In genomic region chr11:8911040-8911823, GRCh38 we compare ENCODE assay signal across 8 cellular contexts. TPM values are rescaled to one million over a fixed set of nuclear protein-coding genes. Genes with fewer than 3 reads are reported as not detected.
DNase-seq lines count a peak whose midpoint lies in the region; ATAC-seq, FAIRE-seq and TF ChIP-seq lines count a peak whose summit lies in the region.

Gene AKIP1 (plus strand): TSS chr11:8911189. CDS start chr11:8911450, 261 bp downstream.

- peak within 1 kb of the TSS; percentile 73 for H3K4me2 ChIP-seq in OCI-LY3 (ENCODE audit: low read length)
- H3K4me2 ChIP-seq in endothelial cell of umbilical vein (ENCODE audit: insufficient read depth, low read length), result peak within 1 kb of the TSS; percentile 88

- POLR2A ChIA-PET in endothelial cell of umbilical vein (lab: Charles Lee), result interaction anchor here (0.6 to 0.9 kb wide), 2 partner anchors 77 to 229 kb away, joined by 9 read pairs; partner anchors contain the start of genes RPL27A and TRIM66

- CTCF ChIA-PET in endothelial cell of umbilical vein (lab: Charles Lee), result interaction anchor here (0.6 to 2.8 kb wide), 7 partner anchors 24 to 595 kb away, joined by 3 to 16 read pairs (median 4); no protein-coding TSS in a partner anchor

- H3K36me3 ChIP-seq in OCI-LY3 (replicated peaks; ENCODE audit: low read depth, low read length) (peaks cover 4% of the 10 kb centered on the region), endothelial cell of umbilical vein (ENCODE audit: control insufficient read depth in 2 of 2, extremely low read depth in 1 of 2, insufficient read depth in 2 of 2, low read length in 2 of 2) (no peaks in the 10 kb centered on the region)

- peak; percentile 92 for FAIRE-seq in endothelial cell of umbilical vein (lab: Jason Lieb, UNC)

- H3K27me3 ChIP-seq in OCI-LY3 (ENCODE audit: low read depth, low read length) (0 out of 2 replicates have a peak, but pooled peaks cover 5% of the 10 kb centered on the region), endothelial cell of umbilical vein (ENCODE audit: control insufficient read depth in 2 of 2, insufficient read depth in 2 of 2, low read length in 2 of 2) (no peaks in the 10 kb centered on the region)

- H3K9ac ChIP-seq in OCI-LY3 (ENCODE audit: low read length) (peak within 1 kb of the TSS; percentile 95), endothelial cell of umbilical vein (replicated peaks; ENCODE audit: extremely low read depth, insufficient read depth, low read length) (peak within 1 kb of the TSS; percentile 86)

- H3K27ac ChIP-seq in OCI-LY3 (ENCODE audit: low read length), result peak within 1 kb of the TSS; percentile 37
- H3K27ac ChIP-seq in endothelial cell of umbilical vein (ENCODE audit: insufficient read depth, low read depth, low read length), result peak within 1 kb of the TSS; percentile 63

- TSS peak; percentile 29 for BruUV-seq in endothelial cell of umbilical vein (replicated peaks; lab: Mats Ljungman, UMichigan)

- peak; percentile 90 for DNase-seq in Caki2 (ENCODE audit: low read depth)
- peak; percentile 79 for DNase-seq in HuH-7.5 (ENCODE audit: low spot score)
- DNase-seq in activated T-cell treated with anti-CD3 and anti-CD28 coated beads for 1 hour (ENCODE audit: low read depth), result peak; percentile 65
- peak; percentile 98 for DNase-seq in endothelial cell of umbilical vein (ENCODE audit: low read depth, low spot score)
- DNase-seq in midbrain (lab: John Stamatoyannopoulos, UW), result peak; percentile 97
- peak; percentile 89 for DNase-seq in stimulated activated CD8-positive, alpha-beta memory T cell treated with anti-CD3 and anti-CD28 coated beads, Interleukin-15, amount 100 ng/mL, for 48 hours (ENCODE audit: low read depth in 2 of 2)

- TF ChIP-seq POLR2A in endothelial cell of umbilical vein (IDR thresholded peaks at IDR 0.05; ENCODE audit: low read depth, low read length), result peak; percentile 42

- H4K20me1 ChIP-seq in OCI-LY3 (ENCODE audit: insufficient read depth, low read length) (no peaks in the 10 kb centered on the region), endothelial cell of umbilical vein (replicated peaks; ENCODE audit: control insufficient read depth, extremely low read depth, insufficient read depth, low read length) (no peaks in the 10 kb centered on the region)

- peaks cover 22% of the 10 kb centered on the region for H3K4me1 ChIP-seq in OCI-LY3 (ENCODE audit: low read length)
- H3K4me1 ChIP-seq in endothelial cell of umbilical vein (ENCODE audit: control insufficient read depth, extremely low read depth, insufficient read depth, low read length), result peaks cover 31% of the 10 kb centered on the region

- H3K9me3 ChIP-seq in OCI-LY3 (ENCODE audit: insufficient read depth, low read length) (no peaks in the 10 kb centered on the region), endothelial cell of umbilical vein (replicated peaks; ENCODE audit: control insufficient read depth, insufficient read depth, low read length) (no peaks in the 10 kb centered on the region)

- peak; percentile 81 for ATAC-seq in GM21423 (IDR thresholded peaks at IDR 0.05; ENCODE audit: unreplicated experiment)

- TF ChIP-seq CTCF in OCI-LY3 (IDR thresholded peaks at IDR 0.05; ENCODE audit: low read depth, low read length) (no peak), endothelial cell of umbilical vein (IDR thresholded peaks at IDR 0.05; ENCODE audit: extremely low read depth in 1 of 2, insufficient read depth in 1 of 2, low read depth in 1 of 2, low read length in 2 of 2) (no peak)

- H3K9me1 ChIP-seq in endothelial cell of umbilical vein (replicated peaks; ENCODE audit: control insufficient read depth, extremely low read depth, insufficient read depth, low read length), result no peaks in the 10 kb centered on the region

- intact Hi-C loops in endothelial cell of umbilical vein (cut with micrococcal nuclease), result loop anchor here (2.0 to 10.0 kb wide), 5 partner anchors 40 to 354 kb away; partner anchors contain the start of genes DENND5A, NRIP3 and TMEM9B

- dilution Hi-C loops in endothelial cell of umbilical vein (cut with MboI; ENCODE audit: extremely low pct_ligation_motif_present, low sequenced_read_pairs), result no loop called here

- H2AFZ ChIP-seq in OCI-LY3 (ENCODE audit: low read depth, low read length) (peak within 1 kb of the TSS; percentile 83), endothelial cell of umbilical vein (ENCODE audit: low read depth, low read length) (peak within 1 kb of the TSS; percentile 96)

- H3K79me2 ChIP-seq in OCI-LY3 (ENCODE audit: low read length) (peaks cover 7% of the 10 kb centered on the region; the same call in 1 of the 2 replicates), endothelial cell of umbilical vein (ENCODE audit: control insufficient read depth, insufficient read depth, low read length) (peaks cover 6% of the 10 kb centered on the region)

- H3K4me3 ChIP-seq in OCI-LY3 (ENCODE audit: low read length) (peak within 1 kb of the TSS; percentile 97), endothelial cell of umbilical vein (replicated peaks in 1 of 3; ENCODE audit: insufficient read depth in 1 of 3, low read depth in 1 of 3, low read length in 3 of 3) (peak within 1 kb of the TSS; percentile 63 to 95 (median 82))

- in situ Hi-C loops in Caki2 (cut with HindIII; ENCODE audit: low pct_unique_long_range_greater_than_20kb, low sequenced_read_pairs), result no loop called here

TF ChIP-seq in endothelial cell of umbilical vein, 7 proteins besides CTCF, POLR2A, EP300 and RAD21:
- TF ChIP-seq JUN (IDR thresholded peaks at IDR 0.05; ENCODE audit: borderline replicate concordance, insufficient read depth, insufficient read length, low read depth), result no peak
- peak; percentile 74 for TF ChIP-seq POLR2AphosphoS5 (IDR thresholded peaks at IDR 0.05; ENCODE audit: insufficient read depth, low read depth, low read length)
- no peak for TF ChIP-seq MYC (IDR thresholded peaks at IDR 0.05; ENCODE audit: low read depth, low read length)
- TF ChIP-seq MAX (IDR thresholded peaks at IDR 0.05; ENCODE audit: insufficient read depth, insufficient read length), result no peak
- no peak for TF ChIP-seq FOS (IDR thresholded peaks at IDR 0.05; ENCODE audit: borderline replicate concordance, insufficient read depth, low read length)
- TF ChIP-seq EZH2 (IDR thresholded peaks at IDR 0.05; ENCODE audit: borderline replicate concordance, low read depth, low read length, severe bottlenecking), result no peak
- TF ChIP-seq GATA2 (IDR thresholded peaks at IDR 0.05; ENCODE audit: insufficient read depth, insufficient read length, low read depth, low read length), result no peak

RNA-seq across cellular contexts. Expression of gene AKIP1, which starts in this region (rescaled TPM):
- 55.4 and 69.0 TPM in 2 replicates for total RNA-seq in Caki2 (2014; rRNA removed; shearing (Covaris generic); ENCODE audit: low replicate concordance)
- total RNA-seq in endothelial cell of umbilical vein, result 21.9 and 23.4 TPM in 2 replicates
- 30.3 and 32.4 TPM in 2 replicates for polyA plus RNA-seq in endothelial cell of umbilical vein
- polyA plus RNA-seq in endothelial cell of umbilical vein (2011; cell fraction: cytosol; rRNA removed), result 24.9 and 26.8 TPM in 2 replicates
- 13.0 and 15.3 TPM in 2 replicates for polyA plus RNA-seq in endothelial cell of umbilical vein (2011; cell fraction: nucleus; rRNA removed)
- polyA plus RNA-seq in endothelial cell of umbilical vein (2012), result 33.5 and 34.3 TPM in 2 replicates
- polyA minus RNA-seq in endothelial cell of umbilical vein, result 8.4 TPM in 2 replicates
- 19.2 TPM for polyA minus RNA-seq in endothelial cell of umbilical vein (2011; cell fraction: cytosol; rRNA and poly(A)+ RNA removed)
- 2.3 and 2.6 TPM in 2 replicates for polyA minus RNA-seq in endothelial cell of umbilical vein (2011; cell fraction: nucleus; rRNA and poly(A)+ RNA removed)

Comparison
In these comparisons a context has a peak if more than half of its experiments do, and no peak if none do; other contexts are left out.
1. Peak in every context shown above with its lines: DNase-seq, ATAC-seq, H3K4me3 ChIP-seq and H3K27ac ChIP-seq.